Comparison of ENCODE assay signal across 6 cellular contexts in genomic region chr7:1512781-1513656, GRCh38. TPM values are rescaled to one million over a fixed set of nuclear protein-coding genes. Genes with fewer than 3 reads are reported as not detected.
A peak's percentile ranks its signal among the peaks of the same experiment; 100 is the strongest.
DNase-seq lines count a peak whose midpoint lies in the region; ATAC-seq lines count a peak whose summit lies in the region.

No MANE protein-coding gene starts in this region.

- H3K4me1 Mint-ChIP-seq in T-helper 17 cell: peaks cover 11% of the 10 kb centered on the region

- DNase-seq in T-helper 17 cell (peak in 2 of 3 donors; percentile 34 to 40), fibroblast of peridontal ligament (ENCODE audit: extremely low read depth) (peak; percentile 71)
- DNase-seq in stimulated activated CD8-positive, alpha-beta memory T cell treated with anti-CD3 and anti-CD28 coated beads, Interleukin-4, amount 100 ng/mL, for 48 hours: peak; percentile 55

- H3K27ac Mint-ChIP-seq in T-helper 17 cell: peak overlapping the region; percentile 24

- peak; percentile 46 for ATAC-seq in GM21825 (IDR thresholded peaks at IDR 0.05; ENCODE audit: unreplicated experiment)
- ATAC-seq in T-helper 17 cell: peak; percentile 95
- ATAC-seq in GM18858 (IDR thresholded peaks at IDR 0.05; ENCODE audit: unreplicated experiment): no peak
- ATAC-seq in HG03196 (IDR thresholded peaks at IDR 0.05; ENCODE audit: unreplicated experiment): no peak

- H3K9me3 ChIP-seq in T-helper 17 cell (ENCODE audit: control insufficient read depth, low read length, poor library complexity, severe bottlenecking): no peaks in the 10 kb centered on the region

- no peaks in the 10 kb centered on the region for H3K36me3 Mint-ChIP-seq in T-helper 17 cell (ENCODE audit: low read depth)

- H3K4me3 Mint-ChIP-seq in T-helper 17 cell: peak overlapping the region; percentile 33

- H3K27me3 Mint-ChIP-seq in T-helper 17 cell: no peaks in the 10 kb centered on the region

RNA-seq across cellular contexts. Expression of gene INTS1, which starts 8.8 kb away (rescaled TPM):
- 10 to 100 TPM; 88.2 to 89.4 TPM for total RNA-seq in T-helper 17 cell

RNA-seq across cellular contexts. Expression of gene MAFK, which starts 17.5 kb away (rescaled TPM):
- total RNA-seq in T-helper 17 cell: 10 to 100 TPM; 55.8 to 56.4 TPM

RNA-seq across cellular contexts. Expression of gene TMEM184A, which starts 43.0 kb away (rescaled TPM):
- total RNA-seq in T-helper 17 cell: not detected

RNA-seq across cellular contexts. Expression of gene MICALL2, which starts 53.7 kb away (rescaled TPM):
- total RNA-seq in T-helper 17 cell: 1 to 10 TPM; 3.2 to 3.4 TPM

RNA-seq across cellular contexts. Expression of gene PSMG3, which starts 56.8 kb away (rescaled TPM):
- total RNA-seq in T-helper 17 cell: 10 to 100 TPM; 22.8 to 23.6 TPM

Comparison
In these comparisons a context has a peak if more than half of its experiments do, and no peak if none do; other contexts are left out.
1. ATAC-seq: peak in GM21825 (single experiment) and T-helper 17 cell (single experiment); none in GM18858 (single experiment) and HG03196 (single experiment).
2. Peak in every context shown above with its lines, with median percentiles within 50 percentile points of each other: DNase-seq.